ENCODE assay signal across 19 cellular contexts in genomic region chr2:46718797-46719196, GRCh38.
"Had no signal": no experiment of that assay in that cellular context is flagged by ENCODE, and none has a peak within 500 bp of the region (broad histone marks: within the 10 kb centered on the region; RNA-seq: fewer than 3 reads in every experiment).

No MANE protein-coding gene starts in this region.

- ATAC-seq: left lung; natural killer cell treated with Interleukin-12 subunit alpha and Interleukin-12 subunit beta and Interleukin-15 and Interleukin-18, amount 100 ng/mL, for 72 hours; stimulated activated naive CD8-positive, alpha-beta T cell treated with anti-CD3 and anti-CD28 coated beads, Interleukin-15, Interleukin-2, amounts not matched to agents 100 U/mL and 50 U/mL, for 24 hours had no signal

- H3K36me3 ChIP-seq: left lung, right atrium auricular region, transverse colon had no signal

- FAIRE-seq: keratinocyte, small intestine had no signal

- H3K27me3 ChIP-seq: left lung, right atrium auricular region, transverse colon had no signal

- H3K4me3 Mint-ChIP-seq: activated CD4-positive, alpha-beta T cell treated with anti-CD3 and anti-CD28 coated beads, Interleukin-2, amount 10 ng/mL, durations not matched to agents 24 days and 14 days; activated naive CD8-positive, alpha-beta T cell; dendritic cell treated with granulocyte-macrophage colony-stimulating factor and Interleukin-4, amounts not matched to agents 40 ng/mL and 50 ng/mL, for 4 days; memory B cell; natural killer cell treated with Interleukin-12 subunit alpha and Interleukin-12 subunit beta and Interleukin-15 and Interleukin-18, amount 100 ng/mL, for 72 hours had no signal

- DNase-seq: activated CD4-positive, alpha-beta T cell treated with anti-CD3 and anti-CD28 coated beads, Interleukin-2, amount 10 ng/mL, durations not matched to agents 24 days and 14 days; activated CD4-positive, CD25-positive, alpha-beta regulatory T cell; activated CD8-positive, alpha-beta memory T cell treated with anti-CD3 and anti-CD28 coated beads for 24 hours; activated gamma-delta T cell treated with Interleukin-2 at 50 U/mL for 16 hours; amygdala; cerebellar nuclear complex; effector memory CD4-positive, alpha-beta T cell; left lung; small intestine; stimulated activated naive CD8-positive, alpha-beta T cell treated with anti-CD3 and anti-CD28 coated beads, Interleukin-15, Interleukin-2, amounts not matched to agents 100 U/mL and 50 U/mL, for 24 hours; transverse colon had no signal

- H3K4me3 ChIP-seq: left lung, right atrium auricular region, transverse colon had no signal

- H3K27ac Mint-ChIP-seq: activated CD4-positive, alpha-beta T cell treated with anti-CD3 and anti-CD28 coated beads, Interleukin-2, amount 10 ng/mL, durations not matched to agents 24 days and 14 days; dendritic cell treated with granulocyte-macrophage colony-stimulating factor and Interleukin-4, amounts not matched to agents 40 ng/mL and 50 ng/mL, for 4 days; natural killer cell treated with Interleukin-12 subunit alpha and Interleukin-12 subunit beta and Interleukin-15 and Interleukin-18, amount 100 ng/mL, for 72 hours; progenitor cell of endocrine pancreas had no signal

- H3K27ac ChIP-seq: epithelial cell of prostate, right atrium auricular region had no signal

- H3K27me3 Mint-ChIP-seq: activated CD4-positive, alpha-beta T cell treated with anti-CD3 and anti-CD28 coated beads, Interleukin-2, amount 10 ng/mL, durations not matched to agents 24 days and 14 days; activated naive CD8-positive, alpha-beta T cell; dendritic cell treated with granulocyte-macrophage colony-stimulating factor and Interleukin-4, amounts not matched to agents 40 ng/mL and 50 ng/mL, for 4 days; memory B cell; natural killer cell treated with Interleukin-12 subunit alpha and Interleukin-12 subunit beta and Interleukin-15 and Interleukin-18, amount 100 ng/mL, for 72 hours; progenitor cell of endocrine pancreas had no signal

- H3K9me3 ChIP-seq: transverse colon had no signal
